11 cellular contexts compared by ENCODE assay signal in the genomic region with DNA sequence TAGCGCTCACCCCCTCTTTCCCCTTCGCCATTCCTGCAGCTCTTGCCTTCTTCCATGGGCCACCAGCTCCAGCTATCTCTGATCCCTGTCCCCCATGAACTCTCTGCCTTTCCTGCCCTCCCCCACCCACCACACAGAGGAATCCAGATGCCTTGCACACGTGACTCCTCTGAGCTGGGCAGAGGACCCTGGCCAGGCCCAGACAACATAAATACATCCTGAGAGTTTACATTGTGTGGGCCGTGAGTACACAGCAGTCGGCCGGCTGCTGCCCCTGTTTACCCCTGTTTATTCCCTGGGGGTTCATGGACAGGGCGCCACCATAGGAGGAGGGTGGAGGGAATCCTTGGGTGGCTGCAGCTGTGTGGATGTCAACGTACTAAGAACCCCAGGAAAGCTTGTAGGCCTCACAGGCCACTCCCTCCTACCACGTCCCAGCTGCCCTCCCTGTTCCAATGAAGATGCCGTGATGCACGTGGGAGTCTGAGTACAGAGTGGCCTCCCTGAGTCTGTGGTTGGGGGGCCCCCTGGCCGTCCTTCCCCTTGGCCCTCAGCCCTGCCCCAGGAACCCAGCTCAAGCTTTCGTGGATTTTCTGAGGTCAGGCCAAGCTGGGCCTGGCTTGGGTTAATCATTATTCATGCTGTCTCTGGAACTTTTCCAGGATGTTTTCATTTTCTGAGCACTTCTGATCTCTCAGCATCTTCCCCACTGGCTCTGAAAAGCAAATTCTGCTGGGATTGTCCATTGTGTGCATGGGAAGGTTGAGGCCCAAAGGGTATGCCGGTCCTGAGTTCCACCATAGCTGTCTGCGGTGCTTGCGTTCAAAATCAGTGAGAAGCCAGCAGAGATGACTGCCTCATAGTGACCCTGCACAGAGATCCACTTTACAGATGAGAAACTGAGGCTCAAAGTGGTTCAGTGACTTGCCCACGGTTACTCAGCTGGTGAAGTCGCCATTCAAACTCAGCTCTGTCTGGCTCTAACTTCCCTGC.
DNase-seq lines count a peak whose midpoint lies in the region; ATAC-seq and FAIRE-seq lines count a peak whose summit lies in the region.
"Had no signal": no experiment of that assay in that cellular context is flagged by ENCODE, and none has a peak within 500 bp of the region (broad histone marks: within the 10 kb centered on the region; RNA-seq: fewer than 3 reads in every experiment).

No MANE protein-coding gene starts in this region.

- ATAC-seq in HG03097 (IDR thresholded peaks at IDR 0.05; ENCODE audit: low FRiP score, unreplicated experiment) = no peak

- peak; percentile 91 for FAIRE-seq in RCC 7860 (lab: Jason Lieb, UNC)
- FAIRE-seq: colon, GM12892 had no signal

- DNase-seq in ELF-1 (ENCODE audit: low read depth, low spot score) (peak; percentile 50), RCC 7860 (ENCODE audit: low spot score) (peak; percentile 87), glomerular visceral epithelial cell (ENCODE audit: extremely low spot score) (peak; percentile 98), retina (peak; percentile 61), inferior parietal cortex (ENCODE audit: extremely low spot score) (no peak), substantia nigra (lab: John Stamatoyannopoulos, UW) (no peak)
- no peak for DNase-seq in effector CD8-positive, alpha-beta T cell (lab: John Stamatoyannopoulos, UW)
- DNase-seq: T-helper 9 cell had no signal

- no peak overlapping the region for H3K27ac ChIP-seq in substantia nigra (ENCODE audit: low read depth, low read length, poor library complexity, severe bottlenecking)

Comparison
In these comparisons a context has a peak if more than half of its experiments do, and no peak if none do; other contexts are left out.
1. DNase-seq: peak in ELF-1 (single experiment), RCC 7860 (single experiment), glomerular visceral epithelial cell (single experiment) and retina (single experiment); none in inferior parietal cortex (single experiment), substantia nigra (0 of 49) and effector CD8-positive, alpha-beta T cell (single experiment).